8 cellular contexts compared by ENCODE assay signal in the genomic region with DNA sequence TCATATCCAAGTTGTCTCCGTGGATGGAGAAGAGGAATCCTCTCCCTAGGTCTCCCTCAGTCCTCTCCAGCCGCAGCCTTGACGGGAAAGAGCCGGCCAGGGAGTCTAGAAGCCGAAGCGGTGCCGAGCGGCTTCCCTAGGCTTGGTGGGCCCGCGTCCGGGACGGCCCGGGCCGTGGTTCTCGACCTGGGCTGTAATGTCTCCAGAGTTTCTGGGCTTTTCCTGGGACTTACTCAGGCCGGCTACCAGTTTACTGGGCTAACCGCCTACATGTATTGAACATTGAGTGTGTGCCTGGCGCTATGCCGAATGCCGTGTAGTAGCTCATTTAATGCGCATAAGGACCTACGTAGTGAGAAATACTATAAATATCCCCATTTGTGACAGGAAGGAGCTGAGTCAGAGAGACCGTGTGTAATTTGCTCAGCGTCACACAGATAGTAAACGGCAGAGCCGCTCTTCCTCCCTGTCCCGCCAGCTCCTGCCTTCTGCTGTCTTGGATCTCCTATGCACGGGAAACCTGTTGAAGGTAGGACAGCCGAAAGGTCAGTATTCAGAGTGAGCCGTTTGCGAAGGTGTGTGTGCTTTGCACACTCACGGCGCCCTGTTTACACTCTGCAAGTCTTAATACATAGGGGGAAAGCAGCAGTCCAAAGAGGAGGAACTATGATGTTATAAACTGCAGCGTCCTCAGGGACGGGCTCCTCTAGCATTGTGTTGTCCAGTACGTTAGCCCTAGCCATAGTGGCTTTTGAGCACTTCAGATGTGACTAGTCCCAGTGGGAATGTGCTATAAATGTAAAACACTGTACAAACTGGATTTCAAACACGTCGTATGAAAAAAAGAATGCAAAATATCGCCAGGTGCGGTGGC. TPM values are rescaled to one million over a fixed set of nuclear protein-coding genes. Genes with fewer than 3 reads are reported as not detected.
DNase-seq lines count a peak whose midpoint lies in the region; ATAC-seq and TF ChIP-seq lines count a peak whose summit lies in the region.

No MANE protein-coding gene starts in this region.

- TF ChIP-seq POLR2A in upper lobe of left lung (IDR thresholded peaks at IDR 0.05) = peak in 2 of 4 donors; percentile 1 to 14

- no peaks in the 10 kb centered on the region; the same call in 1 of the 2 replicates for H3K36me3 ChIP-seq in KMS-11 (ENCODE audit: insufficient read depth)
- no peaks in the 10 kb centered on the region for H3K36me3 ChIP-seq in upper lobe of left lung

- H4K20me1 ChIP-seq in KMS-11 (ENCODE audit: insufficient read depth) = no peaks in the 10 kb centered on the region

- H3K4me2 ChIP-seq in KMS-11 = peak overlapping the region; percentile 78

- TF ChIP-seq CTCF in KMS-11 (conservative IDR thresholded peaks at IDR 0.05; ENCODE audit: low read depth, low read length) = no peak
- peak in 1 of 6 experiments; percentile 6 for TF ChIP-seq CTCF in upper lobe of left lung (IDR thresholded peaks at IDR 0.05)

- peaks cover 38% of the 10 kb centered on the region for H3K79me2 ChIP-seq in KMS-11 (ENCODE audit: insufficient read depth, low read depth)

- H3K27me3 ChIP-seq in KMS-11 (ENCODE audit: insufficient read depth, low read depth) (no peaks in the 10 kb centered on the region), upper lobe of left lung (no peaks in the 10 kb centered on the region)

- ATAC-seq in GM21825 (IDR thresholded peaks at IDR 0.05; ENCODE audit: unreplicated experiment) = peak; percentile 45
- ATAC-seq in upper lobe of left lung (ENCODE audit: low FRiP score in 2 of 2) = peak; percentile 82 to 86

- DNase-seq in EL (peak; percentile 92), SHP77 treated with DMSO at 0.1 percent for 48 hours (lab: John Stamatoyannopoulos, UW) (peak; percentile 72), head of caudate nucleus (peak in 40 of 42 donors; percentile 15 to 78 (median 44)), pons (ENCODE audit: low spot score) (peak; percentile 49), upper lobe of left lung (peak in 1 of 2 donors; percentile 60)
- DNase-seq in activated naive CD8-positive, alpha-beta T cell treated with anti-CD3 and anti-CD28 coated beads for 36 hours = peak; percentile 74

- intact Hi-C loops in head of caudate nucleus (cut with DNase I) = no loop called here

- H3K9me3 Mint-ChIP-seq in activated naive CD8-positive, alpha-beta T cell treated with anti-CD3 and anti-CD28 coated beads for 36 hours = no peaks in the 10 kb centered on the region

- H3K36me3 Mint-ChIP-seq in activated naive CD8-positive, alpha-beta T cell treated with anti-CD3 and anti-CD28 coated beads for 36 hours = peaks cover 16% of the 10 kb centered on the region

- H3K4me3 Mint-ChIP-seq in activated naive CD8-positive, alpha-beta T cell treated with anti-CD3 and anti-CD28 coated beads for 36 hours = peak overlapping the region; percentile 90

- peak overlapping the region; percentile 79 for H3K9ac ChIP-seq in KMS-11

- 11 to 12% methylated on average over 37 to 39 of the region's 40 CpGs for whole genome bisulfite sequencing in upper lobe of left lung, 2 donors

- H3K27ac ChIP-seq in KMS-11 (peak overlapping the region; percentile 88), upper lobe of left lung (peak overlapping the region; percentile 94 to 97 (median 96))

- H3K27ac Mint-ChIP-seq in activated naive CD8-positive, alpha-beta T cell treated with anti-CD3 and anti-CD28 coated beads for 36 hours = peak overlapping the region; percentile 91

- peaks cover 16% of the 10 kb centered on the region for H3K4me1 Mint-ChIP-seq in activated naive CD8-positive, alpha-beta T cell treated with anti-CD3 and anti-CD28 coated beads for 36 hours

- H3K4me3 ChIP-seq in KMS-11 (IDR thresholded peaks at IDR 0.05; ENCODE audit: insufficient read depth, low read depth, low read length) (no peak overlapping the region), upper lobe of left lung (peak overlapping the region; percentile 18 to 62 (median 58))

- H3K9me3 ChIP-seq in upper lobe of left lung = no peaks in the 10 kb centered on the region

- H3K27me3 Mint-ChIP-seq in activated naive CD8-positive, alpha-beta T cell treated with anti-CD3 and anti-CD28 coated beads for 36 hours = no peaks in the 10 kb centered on the region

- peaks cover 19% of the 10 kb centered on the region for H3K4me1 ChIP-seq in KMS-11 (ENCODE audit: low read depth, poor library complexity, severe bottlenecking)
- H3K4me1 ChIP-seq in upper lobe of left lung = peaks cover 17 to 21% (median 17%) of the 10 kb centered on the region in 4 donors

- no peak for TF ChIP-seq EP300 in upper lobe of left lung (IDR thresholded peaks at IDR 0.05)

- H2AFZ ChIP-seq in KMS-11 (ENCODE audit: low read depth) = peak overlapping the region; percentile 91

RNA-seq across cellular contexts. Expression of a gene that starts 0.7 kb away (rescaled TPM):
- total RNA-seq in activated naive CD8-positive, alpha-beta T cell treated with anti-CD3 and anti-CD28 coated beads for 36 hours = 100 to 1,000 TPM; 111 to 122 TPM
- total RNA-seq in upper lobe of left lung = 10 to 100 TPM in 1 of 6 donors, 1 to 10 TPM in 5; 4.4 to 34.6 (median 7.4) TPM

RNA-seq across cellular contexts. Expression of a gene that starts 14.4 kb away (rescaled TPM):
- 10 to 100 TPM; 14.3 to 17.8 TPM for total RNA-seq in activated naive CD8-positive, alpha-beta T cell treated with anti-CD3 and anti-CD28 coated beads for 36 hours
- 10 to 100 TPM in 3 of 6 donors, 1 to 10 TPM in 3; 7.9 to 49.2 (median 11.7) TPM for total RNA-seq in upper lobe of left lung

RNA-seq across cellular contexts. Expression of a gene that starts 22.9 kb away (rescaled TPM):
- 10 to 100 TPM; 85.6 to 85.8 TPM for total RNA-seq in activated naive CD8-positive, alpha-beta T cell treated with anti-CD3 and anti-CD28 coated beads for 36 hours
- 10 to 100 TPM in 5 of 6 donors, 1 to 10 TPM in 1; 6.3 to 19.2 (median 14.2) TPM for total RNA-seq in upper lobe of left lung

RNA-seq across cellular contexts. Expression of a gene that starts 28.2 kb away (rescaled TPM):
- 10 to 100 TPM; 41.5 to 42.5 TPM for total RNA-seq in activated naive CD8-positive, alpha-beta T cell treated with anti-CD3 and anti-CD28 coated beads for 36 hours
- 10 to 100 TPM; 36.7 to 69.6 (median 58.1) TPM for total RNA-seq in upper lobe of left lung

RNA-seq across cellular contexts. Expression of a gene that starts 45.4 kb away (rescaled TPM):
- 100 to 1,000 TPM; 174 to 180 TPM for total RNA-seq in activated naive CD8-positive, alpha-beta T cell treated with anti-CD3 and anti-CD28 coated beads for 36 hours
- 100 to 1,000 TPM in 5 of 6 donors, 10 to 100 TPM in 1; 98.1 to 250 (median 131) TPM for total RNA-seq in upper lobe of left lung

Comparison
In these comparisons a context has a peak if more than half of its experiments do, and no peak if none do; other contexts are left out.
1. RNA of a gene that starts 22.9 kb away (total RNA-seq): 85.6 to 85.8 TPM in activated naive CD8-positive, alpha-beta T cell treated with anti-CD3 and anti-CD28 coated beads for 36 hours; 6.3 to 19.2 TPM in upper lobe of left lung; every median in the first group is over 4 times any median in the second.